Comparison of ENCODE assay signal across 35 cellular contexts in genomic region chr6:155461636-155462035, GRCh38. TPM values are rescaled to one million over a fixed set of nuclear protein-coding genes. Genes with fewer than 3 reads are reported as not detected.
DNase-seq lines count a peak whose midpoint lies in the region.
"Had no signal": no experiment of that assay in that cellular context is flagged by ENCODE, and none has a peak within 500 bp of the region (broad histone marks: within the 10 kb centered on the region; RNA-seq: fewer than 3 reads in every experiment).

No MANE protein-coding gene starts in this region.

- H3K27me3 Mint-ChIP-seq in activated T-cell treated with anti-CD3 and anti-CD28 coated beads, Interleukin-2, amount 50 U/mL, for 24 hours, result peaks cover 9% of the 10 kb centered on the region
- H3K27me3 Mint-ChIP-seq: CD4-positive, CD25-positive, alpha-beta regulatory T cell had no signal

- DNase-seq in Daoy (ENCODE audit: low read depth), result peak; percentile 43
- DNase-seq in amniotic epithelial cell (ENCODE audit: low read depth), result peak; percentile 39
- DNase-seq in iris pigment epithelial cell (ENCODE audit: low read depth), result peak; percentile 38
- peak; percentile 31 for DNase-seq in stromal cell of bone marrow (ENCODE audit: low read depth)
- no peak for DNase-seq in NCI-H748 (lab: John Stamatoyannopoulos, UW; ENCODE audit: unreplicated experiment)
- no peak for DNase-seq in NCI-H526 treated with DMSO at 0.1 percent for 48 hours (lab: John Stamatoyannopoulos, UW)
- DNase-seq in activated T-cell treated with anti-CD3 and anti-CD28 coated beads, Interleukin-2, amount 50 U/mL, for 24 hours, result no peak
- DNase-seq: activated B cell treated with CpG ODN at 0.5 μM for 24 hours; activated CD4-positive, alpha-beta T cell treated with anti-CD3 and anti-CD28 coated beads, Interleukin-2, amount 50 U/mL, for 1 hour; activated CD8-positive, alpha-beta memory T cell treated with anti-CD3 and anti-CD28 coated beads, Interleukin-2, amount 10 ng/mL, durations not matched to agents 7 days and 5 days; activated naive CD4-positive, alpha-beta T cell treated with Interleukin-2 at 50 U/mL for 16 hours; activated T-cell treated with anti-CD3 and anti-CD28 coated beads, Interleukin-2, amount 50 U/mL, for 72 hours; amniotic stem cell; CD4-positive, CD25-positive, alpha-beta regulatory T cell; DND-41; effector memory CD4-positive, alpha-beta T cell; hypothalamus; immature natural killer cell; NCI-H1048; NCI-H1694; NCI-H524; NK-92 treated with Interleukin-12 subunit alpha and Interleukin-12 subunit beta, amount 100 ng/mL, for 24 hours; nucleus accumbens; PC-9; SHP77; stimulated activated naive CD8-positive, alpha-beta T cell treated with anti-CD3 and anti-CD28 coated beads, Interleukin-15, Interleukin-2, amounts not matched to agents 100 U/mL and 50 U/mL, for 24 hours; T1000; thyroid gland had no signal

- no peaks in the 10 kb centered on the region for H3K36me3 Mint-ChIP-seq in activated T-cell treated with anti-CD3 and anti-CD28 coated beads, Interleukin-2, amount 50 U/mL, for 24 hours (ENCODE audit: low read depth)
- H3K36me3 Mint-ChIP-seq: activated CD8-positive, alpha-beta memory T cell treated with anti-CD3 and anti-CD28 coated beads, Interleukin-2, amount 10 ng/mL, durations not matched to agents 7 days and 5 days; CD4-positive, CD25-positive, alpha-beta regulatory T cell had no signal

- H3K27ac Mint-ChIP-seq in activated T-cell treated with anti-CD3 and anti-CD28 coated beads, Interleukin-2, amount 50 U/mL, for 24 hours, result no peak overlapping the region
- H3K27ac Mint-ChIP-seq: activated B cell treated with CpG ODN at 0.5 μM for 24 hours; activated CD8-positive, alpha-beta memory T cell treated with anti-CD3 and anti-CD28 coated beads, Interleukin-2, amount 10 ng/mL, durations not matched to agents 7 days and 5 days; activated T-cell treated with anti-CD3 and anti-CD28 coated beads, Interleukin-2, amount 50 U/mL, for 72 hours; CD4-positive, CD25-positive, alpha-beta regulatory T cell; immature natural killer cell had no signal

- peaks cover 5% of the 10 kb centered on the region for H3K9me3 Mint-ChIP-seq in activated T-cell treated with anti-CD3 and anti-CD28 coated beads, Interleukin-2, amount 50 U/mL, for 24 hours

- no peak overlapping the region for H3K4me3 Mint-ChIP-seq in activated T-cell treated with anti-CD3 and anti-CD28 coated beads, Interleukin-2, amount 50 U/mL, for 24 hours
- H3K4me3 Mint-ChIP-seq: activated B cell treated with CpG ODN at 0.5 μM for 24 hours; activated CD8-positive, alpha-beta memory T cell treated with anti-CD3 and anti-CD28 coated beads, Interleukin-2, amount 10 ng/mL, durations not matched to agents 7 days and 5 days; activated T-cell treated with anti-CD3 and anti-CD28 coated beads, Interleukin-2, amount 50 U/mL, for 72 hours; CD4-positive, CD25-positive, alpha-beta regulatory T cell; immature natural killer cell had no signal

- H3K4me1 Mint-ChIP-seq in activated T-cell treated with anti-CD3 and anti-CD28 coated beads, Interleukin-2, amount 50 U/mL, for 24 hours (ENCODE audit: low read depth), result peaks cover 10% of the 10 kb centered on the region
- H3K4me1 Mint-ChIP-seq: activated B cell treated with CpG ODN at 0.5 μM for 24 hours; activated CD8-positive, alpha-beta memory T cell treated with anti-CD3 and anti-CD28 coated beads, Interleukin-2, amount 10 ng/mL, durations not matched to agents 7 days and 5 days; CD4-positive, CD25-positive, alpha-beta regulatory T cell; immature natural killer cell had no signal

RNA-seq across cellular contexts. Expression of gene NOX3, which starts 6.0 kb away (rescaled TPM):
- not detected in 2 replicates for total RNA-seq in Daoy (2014; rRNA removed; shearing (Covaris generic))
- total RNA-seq: activated B cell treated with CpG ODN at 0.5 μM for 24 hours; activated CD8-positive, alpha-beta memory T cell treated with anti-CD3 and anti-CD28 coated beads, Interleukin-2, amount 10 ng/mL, durations not matched to agents 7 days and 5 days; activated T-cell treated with anti-CD3 and anti-CD28 coated beads, Interleukin-2, amount 50 U/mL, for 72 hours; bronchial epithelial cell; CD4-positive, CD25-positive, alpha-beta regulatory T cell; epithelial cell of proximal tubule; H1; left lobe of liver; mesenteric fat pad; PC-9; renal cortical epithelial cell; skeletal muscle tissue; thyroid gland had no signal

Comparison
In these comparisons a context has a peak if more than half of its experiments do, and no peak if none do; other contexts are left out.
1. DNase-seq: peak in Daoy (single experiment), amniotic epithelial cell (single experiment), iris pigment epithelial cell (single experiment) and stromal cell of bone marrow (single experiment); none in NCI-H748 (single experiment), NCI-H526 treated with DMSO at 0.1 percent for 48 hours (single experiment) and activated T-cell treated with anti-CD3 and anti-CD28 coated beads, Interleukin-2, amount 50 U/mL, for 24 hours (single experiment).